In the genomic region with DNA sequence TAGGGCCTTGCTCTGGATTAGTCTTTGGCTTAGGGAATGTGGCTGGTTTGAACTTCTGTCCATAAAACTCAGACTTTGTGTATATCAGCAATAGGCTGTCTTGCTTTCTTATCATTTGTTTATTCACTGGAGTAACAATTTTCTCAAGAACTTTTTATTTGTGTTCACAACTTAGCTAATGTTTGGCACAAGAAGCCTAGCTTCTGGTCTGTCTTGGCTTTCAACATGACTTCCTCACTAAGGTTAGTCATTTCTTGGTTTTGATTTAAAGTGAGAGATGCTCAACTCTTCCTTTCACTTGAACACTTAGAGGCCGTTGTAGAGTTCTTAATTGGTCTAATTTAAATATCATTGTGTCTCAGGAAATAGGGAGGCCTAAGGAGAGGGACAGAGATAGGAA, we compare ENCODE assay signal across 18 cellular contexts. TPM values are rescaled to one million over a fixed set of nuclear protein-coding genes. Genes with fewer than 3 reads are reported as not detected.
DNase-seq lines count a peak whose midpoint lies in the region; ATAC-seq, FAIRE-seq and TF ChIP-seq lines count a peak whose summit lies in the region.
"Had no signal": no experiment of that assay in that cellular context is flagged by ENCODE, and none has a peak within 500 bp of the region (broad histone marks: within the 10 kb centered on the region; RNA-seq: fewer than 3 reads in every experiment).

No MANE protein-coding gene starts in this region.

- no peak for FAIRE-seq in GM12891 (lab: Jason Lieb, UNC)
- FAIRE-seq: urothelium cell line had no signal

- TF ChIP-seq POLR2A in GM12891 (IDR thresholded peaks at IDR 0.05; ENCODE audit: low read depth, low read length) (no peak), uterus (IDR thresholded peaks at IDR 0.05) (no peak), right lobe of liver (IDR thresholded peaks at IDR 0.05) (no peak)

- 56% methylated on average over 1 of the region's 1 CpG for WGBS in right lobe of liver (ENCODE audit: insufficient coverage, low coverage, low lambda C conversion rate, missing lambda C conversion rate)

- H2AFZ ChIP-seq in OCI-LY3 (ENCODE audit: low read depth, low read length), result no peak overlapping the region

- H3K4me1 ChIP-seq in OCI-LY3 (ENCODE audit: low read length) (peaks cover 22% of the 10 kb centered on the region), uterus (no peaks in the 10 kb centered on the region), right lobe of liver (peaks cover 0 to 22% (median 6%) of the 10 kb centered on the region in 4 donors)

- no peak overlapping the region for H3K9ac ChIP-seq in OCI-LY3 (ENCODE audit: low read length)
- H3K9ac ChIP-seq: BLaER1 had no signal

- peak; percentile 28 for ATAC-seq in GM19452 (IDR thresholded peaks at IDR 0.05; ENCODE audit: unreplicated experiment)
- no peak for ATAC-seq in right lobe of liver
- ATAC-seq: naive thymus-derived CD8-positive, alpha-beta T cell had no signal

- peak overlapping the region; percentile 48 for H3K4me2 ChIP-seq in OCI-LY3 (ENCODE audit: low read length)
- H3K4me2 ChIP-seq: BLaER1 had no signal

- H3K4me3 ChIP-seq in OCI-LY3 (ENCODE audit: low read length), result peak overlapping the region; percentile 13; the same call in 1 of the 2 replicates
- H3K4me3 ChIP-seq in fibroblast of villous mesenchyme (ENCODE audit: low read depth, low read length), result no peak overlapping the region
- H3K4me3 ChIP-seq in uterus, result no peak overlapping the region
- H3K4me3 ChIP-seq in right lobe of liver, result no peak overlapping the region
- H3K4me3 ChIP-seq: BLaER1, colonic mucosa had no signal

- DNase-seq in GM12891 (ENCODE audit: insufficient read length, low spot score) (no peak), fibroblast of villous mesenchyme (ENCODE audit: low read depth) (peak; percentile 91), uterus (no peak), HUDEP-2 (lab: John Stamatoyannopoulos, UW; ENCODE audit: unreplicated experiment in 76 of 76) (no peak), right lobe of liver (no peak)
- DNase-seq: activated CD8-positive, alpha-beta memory T cell treated with anti-CD3 and anti-CD28 coated beads for 24 hours; colonic mucosa; EL; erythroblast; H9; naive thymus-derived CD8-positive, alpha-beta T cell; T1000 had no signal

- H3K27ac ChIP-seq in OCI-LY3 (ENCODE audit: low read length), result peak overlapping the region; percentile 48
- H3K27ac ChIP-seq in uterus, result no peak overlapping the region
- no peak overlapping the region for H3K27ac ChIP-seq in right lobe of liver
- H3K27ac ChIP-seq: BLaER1, colonic mucosa had no signal

- intact Hi-C loops in uterus (cut with DNase I; ENCODE audit: low total_unique reads), result no loop called here
- intact Hi-C loops in right lobe of liver (cut with DNase I), result no loop called here

- peaks cover 12% of the 10 kb centered on the region for H4K20me1 ChIP-seq in OCI-LY3 (ENCODE audit: insufficient read depth, low read length)

- H3K36me3 ChIP-seq in OCI-LY3 (replicated peaks; ENCODE audit: low read depth, low read length), result no peaks in the 10 kb centered on the region
- no peaks in the 10 kb centered on the region for H3K36me3 ChIP-seq in uterus
- no peaks in the 10 kb centered on the region for H3K36me3 ChIP-seq in right lobe of liver
- H3K36me3 ChIP-seq: colonic mucosa had no signal

- H3K79me2 ChIP-seq in OCI-LY3 (ENCODE audit: low read length), result peaks cover 69% of the 10 kb centered on the region

- TF ChIP-seq CTCF in OCI-LY3 (IDR thresholded peaks at IDR 0.05; ENCODE audit: low read depth, low read length) (no peak), fibroblast of villous mesenchyme (IDR thresholded peaks at IDR 0.05; ENCODE audit: insufficient read depth, low read depth, low read length) (no peak), uterus (IDR thresholded peaks at IDR 0.05) (no peak), right lobe of liver (IDR thresholded peaks at IDR 0.05) (no peak)

- H3K27me3 ChIP-seq in OCI-LY3 (ENCODE audit: low read depth, low read length), result no peaks in the 10 kb centered on the region
- H3K27me3 ChIP-seq in uterus, result no peaks in the 10 kb centered on the region
- no peaks in the 10 kb centered on the region for H3K27me3 ChIP-seq in right lobe of liver
- H3K27me3 ChIP-seq: BLaER1, colonic mucosa had no signal

- H3K9me3 ChIP-seq in OCI-LY3 (ENCODE audit: insufficient read depth, low read length) (no peaks in the 10 kb centered on the region), uterus (no peaks in the 10 kb centered on the region), right lobe of liver (no peaks in the 10 kb centered on the region)
- H3K9me3 ChIP-seq: BLaER1, colonic mucosa had no signal

TF ChIP-seq in GM12891, 5 proteins besides CTCF, POLR2A, EP300 and RAD21:
- peak; percentile 54 for TF ChIP-seq SPI1 (IDR thresholded peaks at IDR 0.05; ENCODE audit: low read depth, low read length)
- TF ChIP-seq PAX5 (IDR thresholded peaks at IDR 0.05; ENCODE audit: insufficient read depth, low read length, severe bottlenecking), result no peak
TF ChIP-seq in GM12891: peak in this region for 1.

RNA-seq across cellular contexts. Expression of gene FBXO38, which starts 4.9 kb away (rescaled TPM):
- polyA plus RNA-seq in GM12891 (2012; ENCODE audit: low read depth, missing spikeins), result 12.7 TPM
- 74.7 and 99.5 TPM in 2 replicates for total RNA-seq in fibroblast of villous mesenchyme
- 10 to 100 TPM; 29.4 to 81.3 (median 48.7) TPM for total RNA-seq in uterus
- total RNA-seq in right lobe of liver, result 10 to 100 TPM; 21.1 to 34.9 (median 23.6) TPM

RNA-seq across cellular contexts. Expression of gene SPINK9, which starts 53.3 kb away (rescaled TPM):
- polyA plus RNA-seq in GM12891 (2012; ENCODE audit: low read depth, missing spikeins), result not detected
- total RNA-seq in fibroblast of villous mesenchyme (not detected in 2 replicates), uterus (not detected), right lobe of liver (not detected)
- total RNA-seq: colonic mucosa; H9; HT-29; liver; naive thymus-derived CD8-positive, alpha-beta T cell had no signal
- polyA plus RNA-seq: liver; naive thymus-derived CD8-positive, alpha-beta T cell had no signal
